ENCODE assay signal across 1 cellular context in the genomic region with DNA sequence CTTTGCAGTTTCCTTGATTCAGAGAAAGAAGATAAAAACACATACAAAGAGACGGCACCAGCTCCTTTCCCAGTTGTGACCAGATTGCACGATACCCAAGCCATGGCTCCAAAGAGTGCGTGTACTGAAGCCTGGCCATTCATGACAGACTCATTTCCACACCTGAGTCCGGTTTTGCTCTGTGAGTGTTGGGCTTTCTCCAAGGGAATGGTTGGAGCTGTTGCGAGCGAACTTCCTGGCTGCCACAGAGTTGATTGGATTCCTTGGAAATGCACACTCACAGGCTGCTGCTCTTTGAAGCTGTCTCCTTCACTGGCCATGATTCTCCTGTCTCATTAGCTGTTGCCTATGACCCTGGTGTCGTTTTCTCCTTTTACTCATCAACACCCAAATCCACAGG.
TF ChIP-seq lines count a peak whose summit lies in the region.

No MANE protein-coding gene starts in this region.

TF ChIP-seq in H1, 55 proteins besides CTCF, POLR2A, EP300 and RAD21 (continued from another document):
- TF ChIP-seq YY1 (IDR thresholded peaks at IDR 0.05; ENCODE audit: low read depth, low read length) (no peak), RFX5 (IDR thresholded peaks at IDR 0.05; ENCODE audit: borderline replicate concordance, low read depth, low read length) (no peak), SAP30 (IDR thresholded peaks at IDR 0.05; ENCODE audit: insufficient read depth, insufficient replicate concordance, low read length) (no peak), KDM5A (IDR thresholded peaks at IDR 0.05; ENCODE audit: low read length) (no peak), EZH2 (IDR thresholded peaks at IDR 0.05; ENCODE audit: low read depth, low read length, severe bottlenecking) (no peak), RBBP5 (IDR thresholded peaks at IDR 0.05; ENCODE audit: borderline replicate concordance, low read depth, low read length) (no peak)
- TF ChIP-seq, protein P1, sequence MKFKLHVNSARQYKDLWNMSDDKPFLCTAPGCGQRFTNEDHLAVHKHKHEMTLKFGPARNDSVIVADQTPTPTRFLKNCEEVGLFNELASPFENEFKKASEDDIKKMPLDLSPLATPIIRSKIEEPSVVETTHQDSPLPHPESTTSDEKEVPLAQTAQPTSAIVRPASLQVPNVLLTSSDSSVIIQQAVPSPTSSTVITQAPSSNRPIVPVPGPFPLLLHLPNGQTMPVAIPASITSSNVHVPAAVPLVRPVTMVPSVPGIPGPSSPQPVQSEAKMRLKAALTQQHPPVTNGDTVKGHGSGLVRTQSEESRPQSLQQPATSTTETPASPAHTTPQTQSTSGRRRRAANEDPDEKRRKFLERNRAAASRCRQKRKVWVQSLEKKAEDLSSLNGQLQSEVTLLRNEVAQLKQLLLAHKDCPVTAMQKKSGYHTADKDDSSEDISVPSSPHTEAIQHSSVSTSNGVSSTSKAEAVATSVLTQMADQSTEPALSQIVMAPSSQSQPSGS (IDR thresholded peaks at IDR 0.05; ENCODE audit: low read length), result no peak
- TF ChIP-seq, protein P2, sequence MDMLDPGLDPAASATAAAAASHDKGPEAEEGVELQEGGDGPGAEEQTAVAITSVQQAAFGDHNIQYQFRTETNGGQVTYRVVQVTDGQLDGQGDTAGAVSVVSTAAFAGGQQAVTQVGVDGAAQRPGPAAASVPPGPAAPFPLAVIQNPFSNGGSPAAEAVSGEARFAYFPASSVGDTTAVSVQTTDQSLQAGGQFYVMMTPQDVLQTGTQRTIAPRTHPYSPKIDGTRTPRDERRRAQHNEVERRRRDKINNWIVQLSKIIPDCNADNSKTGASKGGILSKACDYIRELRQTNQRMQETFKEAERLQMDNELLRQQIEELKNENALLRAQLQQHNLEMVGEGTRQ (IDR thresholded peaks at IDR 0.05; ENCODE audit: low read length), result no peak
- TF ChIP-seq, protein P3, sequence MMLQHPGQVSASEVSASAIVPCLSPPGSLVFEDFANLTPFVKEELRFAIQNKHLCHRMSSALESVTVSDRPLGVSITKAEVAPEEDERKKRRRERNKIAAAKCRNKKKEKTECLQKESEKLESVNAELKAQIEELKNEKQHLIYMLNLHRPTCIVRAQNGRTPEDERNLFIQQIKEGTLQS (IDR thresholded peaks at IDR 0.05; ENCODE audit: insufficient read depth, low read depth, low read length), result no peak
TF ChIP-seq in H1: peak in this region for 0.
